ENCODE assay signal across 8 cellular contexts in the genomic region with DNA sequence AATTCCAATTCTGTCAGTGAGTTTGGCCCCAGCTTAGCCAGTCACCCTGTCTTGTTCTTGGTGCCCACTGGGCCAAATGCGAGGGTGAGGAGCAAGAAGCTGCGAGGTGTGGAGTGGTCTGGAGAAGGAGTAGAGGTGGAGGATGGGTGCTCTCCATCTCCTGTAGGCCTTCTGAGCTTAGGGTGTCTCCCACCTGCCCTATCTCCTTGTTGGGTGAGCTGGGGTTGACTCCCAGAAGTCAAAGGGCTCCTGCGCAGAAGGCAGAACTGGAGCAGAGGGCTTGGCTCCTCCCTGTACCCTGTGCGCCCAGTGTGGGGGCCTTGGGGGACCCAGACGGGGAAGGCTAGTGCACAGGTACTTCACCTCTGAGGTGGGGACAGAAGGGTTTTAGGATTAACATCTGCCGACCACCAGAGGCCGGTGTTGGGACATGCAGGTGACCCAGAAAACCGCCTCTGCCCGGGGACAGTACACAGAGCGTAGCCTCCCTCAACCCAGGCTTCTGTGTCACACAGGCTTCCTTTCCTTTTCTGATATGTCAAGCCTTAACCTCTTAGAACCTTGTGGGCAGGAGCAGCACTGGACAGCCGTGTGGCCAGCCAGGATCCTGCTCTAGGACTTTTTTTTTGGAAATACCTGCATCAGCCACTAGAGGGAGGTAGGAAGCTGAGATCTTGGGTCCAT. TPM values are rescaled to one million over a fixed set of nuclear protein-coding genes. Genes with fewer than 3 reads are reported as not detected.
DNase-seq lines count a peak whose midpoint lies in the region; ATAC-seq and TF ChIP-seq lines count a peak whose summit lies in the region.

No MANE protein-coding gene starts in this region.

- peak; percentile 81 to 92 (median 91) for TF ChIP-seq CTCF in nephron (IDR thresholded peaks at IDR 0.05; ENCODE audit: unreplicated experiment in 3 of 3)

- peak overlapping the region; percentile 31 for H3K27ac Mint-ChIP-seq in activated CD8-positive, alpha-beta memory T cell treated with anti-CD3 and anti-CD28 coated beads, Interleukin-2, amount 10 ng/mL, durations not matched to agents 7 days and 5 days
- H3K27ac Mint-ChIP-seq in nephron: no peak overlapping the region

- DNase-seq in NCI-H526 (lab: John Stamatoyannopoulos, UW) (peak; percentile 1 to 63), NCI-H526 treated with DMSO at 0.1 percent for 48 hours (lab: John Stamatoyannopoulos, UW) (no peak), NCI-H460 (ENCODE audit: extremely low read depth, low read depth) (peak; percentile 70), fibroblast of gingiva (ENCODE audit: low read depth) (peak; percentile 25)
- peak; percentile 63 for DNase-seq in activated CD8-positive, alpha-beta memory T cell treated with anti-CD3 and anti-CD28 coated beads, Interleukin-2, amount 10 ng/mL, durations not matched to agents 7 days and 5 days
- no peak for DNase-seq in stimulated activated naive CD4-positive, alpha-beta T cell treated with Interleukin-2 at 50 U/mL for 16 hours (lab: John Stamatoyannopoulos, UW)

- peaks cover 55% of the 10 kb centered on the region for H3K4me1 Mint-ChIP-seq in activated CD8-positive, alpha-beta memory T cell treated with anti-CD3 and anti-CD28 coated beads, Interleukin-2, amount 10 ng/mL, durations not matched to agents 7 days and 5 days
- H3K4me1 Mint-ChIP-seq in nephron: no peaks in the 10 kb centered on the region

- H3K4me3 Mint-ChIP-seq in activated CD8-positive, alpha-beta memory T cell treated with anti-CD3 and anti-CD28 coated beads, Interleukin-2, amount 10 ng/mL, durations not matched to agents 7 days and 5 days: no peak overlapping the region
- peak overlapping the region in 1 of 3 experiments; percentile 43 for H3K4me3 Mint-ChIP-seq in nephron

- CTCF ChIA-PET in activated CD8-positive, alpha-beta memory T cell treated with anti-CD3 and anti-CD28 coated beads, Interleukin-2, amount 10 ng/mL, durations not matched to agents 7 days and 5 days (lab: Charles Lee): interaction anchor here (0.6 to 5.1 kb wide), 52 partner anchors 11 to 357 kb away, joined by 3 to 77 read pairs (median 4); a partner anchor contains a TSS

- H3K36me3 Mint-ChIP-seq in activated CD8-positive, alpha-beta memory T cell treated with anti-CD3 and anti-CD28 coated beads, Interleukin-2, amount 10 ng/mL, durations not matched to agents 7 days and 5 days: peaks cover 5% of the 10 kb centered on the region
- H3K36me3 Mint-ChIP-seq in nephron (ENCODE audit: low read depth): no peaks in the 10 kb centered on the region

- peak; percentile 47 for ATAC-seq in HG03045 (IDR thresholded peaks at IDR 0.05; ENCODE audit: unreplicated experiment)
- peak; percentile 75 for ATAC-seq in activated CD8-positive, alpha-beta memory T cell treated with anti-CD3 and anti-CD28 coated beads, Interleukin-2, amount 10 ng/mL, durations not matched to agents 7 days and 5 days

- peaks cover 2% of the 10 kb centered on the region for H3K9me3 Mint-ChIP-seq in activated CD8-positive, alpha-beta memory T cell treated with anti-CD3 and anti-CD28 coated beads, Interleukin-2, amount 10 ng/mL, durations not matched to agents 7 days and 5 days (ENCODE audit: low read depth)
- H3K9me3 Mint-ChIP-seq in nephron: peaks cover 3% of the 10 kb centered on the region

- H3K27me3 Mint-ChIP-seq in activated CD8-positive, alpha-beta memory T cell treated with anti-CD3 and anti-CD28 coated beads, Interleukin-2, amount 10 ng/mL, durations not matched to agents 7 days and 5 days: no peaks in the 10 kb centered on the region
- H3K27me3 Mint-ChIP-seq in nephron (ENCODE audit: low read depth): peaks cover 15% of the 10 kb centered on the region

RNA-seq across cellular contexts. Expression of a gene that starts 16.9 kb away (rescaled TPM):
- total RNA-seq in NCI-H460 (2014; rRNA removed; shearing (Covaris generic)): not detected in 2 replicates
- not detected in 2 replicates for polyA plus RNA-seq in NCI-H460 (2014; cell fraction: nucleus; rRNA removed)
- 10 to 100 TPM in 1 of 2 experiments, under 1 TPM in 1; 0.35 to 20.0 TPM for total RNA-seq in activated CD8-positive, alpha-beta memory T cell treated with anti-CD3 and anti-CD28 coated beads, Interleukin-2, amount 10 ng/mL, durations not matched to agents 7 days and 5 days

RNA-seq across cellular contexts. Expression of a gene that starts 30.3 kb away (rescaled TPM):
- total RNA-seq in NCI-H460 (2014; rRNA removed; shearing (Covaris generic)): 38.3 and 41.3 TPM in 2 replicates
- 7.6 and 14.2 TPM in 2 replicates for polyA plus RNA-seq in NCI-H460 (2014; cell fraction: nucleus; rRNA removed)
- total RNA-seq in activated CD8-positive, alpha-beta memory T cell treated with anti-CD3 and anti-CD28 coated beads, Interleukin-2, amount 10 ng/mL, durations not matched to agents 7 days and 5 days: 10 to 100 TPM; 39.7 to 51.6 TPM

RNA-seq across cellular contexts. Expression of a gene that starts 35.9 kb away (rescaled TPM):
- total RNA-seq in NCI-H460 (2014; rRNA removed; shearing (Covaris generic)): 11.7 and 12.1 TPM in 2 replicates
- 4.5 and 5.6 TPM in 2 replicates for polyA plus RNA-seq in NCI-H460 (2014; cell fraction: nucleus; rRNA removed)
- total RNA-seq in activated CD8-positive, alpha-beta memory T cell treated with anti-CD3 and anti-CD28 coated beads, Interleukin-2, amount 10 ng/mL, durations not matched to agents 7 days and 5 days: 100 to 1,000 TPM; 205 to 223 TPM

Comparison
In these comparisons a context has a peak if more than half of its experiments do, and no peak if none do; other contexts are left out.
1. DNase-seq: peak in NCI-H526 (2 of 2), NCI-H460 (single experiment), activated CD8-positive, alpha-beta memory T cell treated with anti-CD3 and anti-CD28 coated beads, Interleukin-2, amount 10 ng/mL, durations not matched to agents 7 days and 5 days (single experiment) and fibroblast of gingiva (single experiment); none in NCI-H526 treated with DMSO at 0.1 percent for 48 hours (single experiment) and stimulated activated naive CD4-positive, alpha-beta T cell treated with Interleukin-2 at 50 U/mL for 16 hours (single experiment).
2. RNA of a gene that starts 35.9 kb away (total RNA-seq): 205 to 223 TPM in activated CD8-positive, alpha-beta memory T cell treated with anti-CD3 and anti-CD28 coated beads, Interleukin-2, amount 10 ng/mL, durations not matched to agents 7 days and 5 days; 11.7 to 12.1 TPM in NCI-H460; every median in the first group is over 10 times any median in the second.